18 cellular contexts compared by ENCODE assay signal in genomic region chr1:233708416-233708815, GRCh38.
"Had no signal": no experiment of that assay in that cellular context is flagged by ENCODE, and none has a peak within 500 bp of the region (broad histone marks: within the 10 kb centered on the region; RNA-seq: fewer than 3 reads in every experiment).

No MANE protein-coding gene starts in this region.

- ATAC-seq: activated CD4-positive, alpha-beta T cell treated with anti-CD3 and anti-CD28 coated beads for 36 hours; activated T-cell treated with anti-CD3 and anti-CD28 coated beads, Interleukin-2, amount 50 U/mL, for 72 hours; gastrocnemius medialis; stimulated activated memory B cell treated with anti-CD40 and anti-IgM and Interleukin-4, amounts not matched to agents 10 μg/mL and 1 μg/mL and 100 μg/mL, for 72 hours; T-cell had no signal

- H3K36me3 ChIP-seq: gastrocnemius medialis, heart right ventricle, neutrophil, right atrium auricular region, transverse colon had no signal

- H3K4me1 ChIP-seq: gastrocnemius medialis had no signal

- DNase-seq: activated CD4-positive, alpha-beta memory T cell treated with anti-CD3 and anti-CD28 coated beads, Interleukin-2, amount 10 ng/mL, durations not matched to agents 7 days and 5 days; activated CD4-positive, alpha-beta T cell treated with anti-CD3 and anti-CD28 coated beads for 36 hours; activated gamma-delta T cell treated with Interleukin-2 at 50 U/mL for 16 hours; activated naive CD8-positive, alpha-beta T cell treated with anti-CD3 and anti-CD28 coated beads, Interleukin-2, amount 10 ng/mL, durations not matched to agents 7 days and 5 days; activated T-cell treated with anti-CD3 and anti-CD28 coated beads, Interleukin-2, amount 50 U/mL, for 72 hours; anterior cingulate cortex; gastrocnemius medialis; heart right ventricle; midbrain; naive B cell; substantia nigra; T-cell; T1000; transverse colon had no signal

- H3K9me3 ChIP-seq: gastrocnemius medialis, neutrophil, right atrium auricular region, transverse colon had no signal

- H3K27ac ChIP-seq: gastrocnemius medialis, neutrophil, transverse colon, VCaP had no signal

- H3K27me3 ChIP-seq: gastrocnemius medialis, heart right ventricle, neutrophil, right atrium auricular region, transverse colon had no signal

- H3K4me3 ChIP-seq: gastrocnemius medialis, heart right ventricle, right atrium auricular region, transverse colon had no signal
